1 cellular context compared by ENCODE assay signal in genomic region chr11:93512965-93513667, GRCh38.
A peak's percentile ranks its signal among the peaks of the same experiment; 100 is the strongest.
TF ChIP-seq lines count a peak whose summit lies in the region.

No MANE protein-coding gene starts in this region.

TF ChIP-seq in GM12878, 131 proteins besides CTCF, POLR2A, EP300 and RAD21 (continued from another document):
- TF ChIP-seq NKRF (conservative IDR thresholded peaks at IDR 0.05) (no peak), MAX (IDR thresholded peaks at IDR 0.05; ENCODE audit: low read depth, low read length) (no peak), ETV6 (conservative IDR thresholded peaks at IDR 0.05 in 1 of 2, IDR thresholded peaks at IDR 0.05 in 1 of 2; ENCODE audit: borderline replicate concordance in 1 of 2, low read depth in 1 of 2) (0 out of 4 replicates have a peak, but pooled peaks of 1 of the 2 experiments have one; percentile 4), TCF12 (IDR thresholded peaks at IDR 0.05; ENCODE audit: low read depth, low read length) (no peak), EZH2 (IDR thresholded peaks at IDR 0.05; ENCODE audit: borderline replicate concordance, control insufficient read depth, low read depth, low read length) (no peak)
